Comparison of ENCODE assay signal across 11 cellular contexts in the genomic region with DNA sequence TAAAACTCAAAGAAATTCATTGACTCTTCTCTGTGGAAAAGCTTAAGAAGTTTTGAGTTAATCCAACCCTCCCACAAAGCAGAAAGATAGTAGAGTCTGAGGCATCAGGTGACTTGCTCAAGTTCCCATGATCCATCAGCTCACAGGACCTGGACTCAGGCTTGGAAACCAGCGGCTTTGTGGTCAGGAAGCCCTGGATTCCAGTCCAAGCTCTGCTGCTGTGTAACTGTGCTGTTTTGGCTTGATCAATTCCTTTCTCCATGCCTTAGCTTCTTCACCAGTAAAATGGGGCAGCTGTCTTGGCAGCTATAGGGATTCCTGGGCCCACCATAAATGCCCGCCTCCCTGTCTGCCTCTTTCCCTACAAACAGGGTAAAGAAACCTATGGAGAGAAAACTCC.
DNase-seq lines count a peak whose midpoint lies in the region; ATAC-seq and TF ChIP-seq lines count a peak whose summit lies in the region.
"Had no signal": no experiment of that assay in that cellular context is flagged by ENCODE, and none has a peak within 500 bp of the region (broad histone marks: within the 10 kb centered on the region; RNA-seq: fewer than 3 reads in every experiment).

No MANE protein-coding gene starts in this region.

- no peak overlapping the region for H2AFZ ChIP-seq in mesenchymal stem cell (ENCODE audit: low read depth, low read length)

- no peak overlapping the region for H2BK12ac ChIP-seq in mesenchymal stem cell (ENCODE audit: low read length in 2 of 2)

- no peak overlapping the region for H2BK120ac ChIP-seq in mesenchymal stem cell (ENCODE audit: low read depth, low read length)

- H3K4me3 Mint-ChIP-seq in activated naive CD8-positive, alpha-beta T cell treated with anti-CD3 and anti-CD28 coated beads, Interleukin-2, amount 10 ng/mL, durations not matched to agents 7 days and 5 days = peak overlapping the region; percentile 76

- H3K9me3 ChIP-seq in left ventricle myocardium inferior (replicated peaks) (no peaks in the 10 kb centered on the region), mesenchymal stem cell (ENCODE audit: control insufficient read depth, low read length) (no peaks in the 10 kb centered on the region), upper lobe of right lung (no peaks in the 10 kb centered on the region)

- peak overlapping the region; percentile 62 for H2AK5ac ChIP-seq in mesenchymal stem cell (ENCODE audit: low read length, severe bottlenecking)

- H3K36me3 ChIP-seq in left ventricle myocardium inferior (no peaks in the 10 kb centered on the region), mesenchymal stem cell (ENCODE audit: control insufficient read depth in 1 of 2, insufficient read depth in 2 of 2, low read depth in 1 of 2, low read length in 2 of 2) (no peaks in the 10 kb centered on the region), upper lobe of right lung (no peaks in the 10 kb centered on the region)

- peaks cover 4% of the 10 kb centered on the region for H3K27me3 Mint-ChIP-seq in activated naive CD8-positive, alpha-beta T cell treated with anti-CD3 and anti-CD28 coated beads, Interleukin-2, amount 10 ng/mL, durations not matched to agents 7 days and 5 days

- no peak overlapping the region for H2BK5ac ChIP-seq in mesenchymal stem cell (ENCODE audit: low read depth, low read length, poor library complexity, severe bottlenecking)

- no peak for TF ChIP-seq CTCF in left ventricle myocardium inferior (IDR thresholded peaks at IDR 0.05; ENCODE audit: borderline replicate concordance)
- no peak for TF ChIP-seq CTCF in upper lobe of right lung (IDR thresholded peaks at IDR 0.05)

- H3K4me2 ChIP-seq in mesenchymal stem cell (ENCODE audit: low read length, poor library complexity, severe bottlenecking) = no peak overlapping the region

- intact Hi-C loops in left ventricle myocardium inferior (cut with micrococcal nuclease) (no loop called here), Right ventricle myocardium superior (cut with DNase I) (no loop called here), upper lobe of right lung (cut with DNase I) (no loop called here)

- H3K4me1 ChIP-seq in left ventricle myocardium inferior (peaks cover 38% of the 10 kb centered on the region), mesenchymal stem cell (ENCODE audit: control insufficient read depth, insufficient read depth, low read depth, low read length) (peaks cover 25% of the 10 kb centered on the region), upper lobe of right lung (peaks cover 50% of the 10 kb centered on the region)

- no peak overlapping the region for H4K8ac ChIP-seq in mesenchymal stem cell (ENCODE audit: low read length)

- H3K14ac ChIP-seq in mesenchymal stem cell (ENCODE audit: low read length in 2 of 2) = no peak overlapping the region

- no peak overlapping the region for H3K27ac Mint-ChIP-seq in activated naive CD8-positive, alpha-beta T cell treated with anti-CD3 and anti-CD28 coated beads, Interleukin-2, amount 10 ng/mL, durations not matched to agents 7 days and 5 days

- H3K27ac ChIP-seq in left ventricle myocardium inferior (replicated peaks) (no peak overlapping the region), mesenchymal stem cell (ENCODE audit: low read length, poor library complexity, severe bottlenecking) (peak overlapping the region; percentile 24), upper lobe of right lung (peak overlapping the region; percentile 84)
- H3K27ac ChIP-seq: SK-N-MC had no signal

- peak overlapping the region; percentile 24 for H3K9ac ChIP-seq in mesenchymal stem cell (ENCODE audit: low read length)

- H3K4ac ChIP-seq in mesenchymal stem cell (ENCODE audit: low read depth in 1 of 2, low read length in 2 of 2) = no peak overlapping the region

- H3K18ac ChIP-seq in mesenchymal stem cell (ENCODE audit: low read depth in 1 of 2, low read length in 2 of 2) = no peak overlapping the region

- no peak overlapping the region for H2BK15ac ChIP-seq in mesenchymal stem cell (ENCODE audit: low read depth, poor library complexity, severe bottlenecking)

- WGBS in mesenchymal stem cell = 94% methylated on average over 2 of the region's 2 CpGs

- no peaks in the 10 kb centered on the region for H3K27me3 ChIP-seq in left ventricle myocardium inferior (ENCODE audit: low read depth)
- H3K27me3 ChIP-seq in mesenchymal stem cell (ENCODE audit: control insufficient read depth in 1 of 2, insufficient read depth in 1 of 2, low read length in 2 of 2) = peaks cover 0 to 18% of the 10 kb centered on the region in 2 experiments
- no peaks in the 10 kb centered on the region for H3K27me3 ChIP-seq in upper lobe of right lung

- DNase-seq in left ventricle myocardium inferior = no peak
- no peak for DNase-seq in Right ventricle myocardium superior
- no peak for DNase-seq in activated naive CD8-positive, alpha-beta T cell treated with anti-CD3 and anti-CD28 coated beads, Interleukin-2, amount 10 ng/mL, durations not matched to agents 7 days and 5 days
- no peak for DNase-seq in mesenchymal stem cell
- peak; percentile 28 for DNase-seq in upper lobe of right lung
- DNase-seq in NK-92 (lab: John Stamatoyannopoulos, UW; ENCODE audit: unreplicated experiment) = no peak
- no peak for DNase-seq in midbrain (lab: John Stamatoyannopoulos, UW)
- DNase-seq: HCEC 1CT, NCI-H1930 had no signal

- H4K91ac ChIP-seq in mesenchymal stem cell (ENCODE audit: low read length) = no peak overlapping the region

- peak overlapping the region; percentile 8 for H3K4me3 ChIP-seq in left ventricle myocardium inferior
- no peak overlapping the region for H3K4me3 ChIP-seq in mesenchymal stem cell (ENCODE audit: insufficient read depth in 1 of 2, low read depth in 1 of 2, low read length in 2 of 2)
- H3K4me3 ChIP-seq in upper lobe of right lung = peak overlapping the region; percentile 26
- H3K4me3 ChIP-seq: SK-N-MC had no signal

- H3K79me1 ChIP-seq in mesenchymal stem cell (replicated peaks; ENCODE audit: low read length, poor library complexity, severe bottlenecking) = peaks cover 20% of the 10 kb centered on the region

- ATAC-seq in Right ventricle myocardium superior (ENCODE audit: poor library complexity) = no peak
- no peak for ATAC-seq in activated naive CD8-positive, alpha-beta T cell treated with anti-CD3 and anti-CD28 coated beads, Interleukin-2, amount 10 ng/mL, durations not matched to agents 7 days and 5 days (ENCODE audit: low read depth)
- no peak for ATAC-seq in upper lobe of right lung
- no peak for ATAC-seq in HG02938 (IDR thresholded peaks at IDR 0.05; ENCODE audit: unreplicated experiment)

- H3K9me3 Mint-ChIP-seq in activated naive CD8-positive, alpha-beta T cell treated with anti-CD3 and anti-CD28 coated beads, Interleukin-2, amount 10 ng/mL, durations not matched to agents 7 days and 5 days = no peaks in the 10 kb centered on the region

- no peak overlapping the region for H3K23ac ChIP-seq in mesenchymal stem cell (ENCODE audit: low read length in 2 of 2)

- POLR2A ChIA-PET in activated naive CD8-positive, alpha-beta T cell treated with anti-CD3 and anti-CD28 coated beads, Interleukin-2, amount 10 ng/mL, durations not matched to agents 7 days and 5 days (lab: Charles Lee) = interaction anchor here (0.6 to 1.4 kb wide), 3 partner anchors 13 to 56 kb away, joined by 3 to 4 read pairs (median 3); no protein-coding TSS in a partner anchor

- peaks cover 34% of the 10 kb centered on the region for H3K4me1 Mint-ChIP-seq in activated naive CD8-positive, alpha-beta T cell treated with anti-CD3 and anti-CD28 coated beads, Interleukin-2, amount 10 ng/mL, durations not matched to agents 7 days and 5 days

- no peaks in the 10 kb centered on the region for H3K36me3 Mint-ChIP-seq in activated naive CD8-positive, alpha-beta T cell treated with anti-CD3 and anti-CD28 coated beads, Interleukin-2, amount 10 ng/mL, durations not matched to agents 7 days and 5 days

Comparison
In these comparisons a context has a peak if more than half of its experiments do, and no peak if none do; other contexts are left out.
1. H3K4me3 ChIP-seq: peak in left ventricle myocardium inferior (single experiment) and upper lobe of right lung (single experiment); none in mesenchymal stem cell (0 of 2).